Comparison of ENCODE assay signal across 8 cellular contexts in the genomic region with DNA sequence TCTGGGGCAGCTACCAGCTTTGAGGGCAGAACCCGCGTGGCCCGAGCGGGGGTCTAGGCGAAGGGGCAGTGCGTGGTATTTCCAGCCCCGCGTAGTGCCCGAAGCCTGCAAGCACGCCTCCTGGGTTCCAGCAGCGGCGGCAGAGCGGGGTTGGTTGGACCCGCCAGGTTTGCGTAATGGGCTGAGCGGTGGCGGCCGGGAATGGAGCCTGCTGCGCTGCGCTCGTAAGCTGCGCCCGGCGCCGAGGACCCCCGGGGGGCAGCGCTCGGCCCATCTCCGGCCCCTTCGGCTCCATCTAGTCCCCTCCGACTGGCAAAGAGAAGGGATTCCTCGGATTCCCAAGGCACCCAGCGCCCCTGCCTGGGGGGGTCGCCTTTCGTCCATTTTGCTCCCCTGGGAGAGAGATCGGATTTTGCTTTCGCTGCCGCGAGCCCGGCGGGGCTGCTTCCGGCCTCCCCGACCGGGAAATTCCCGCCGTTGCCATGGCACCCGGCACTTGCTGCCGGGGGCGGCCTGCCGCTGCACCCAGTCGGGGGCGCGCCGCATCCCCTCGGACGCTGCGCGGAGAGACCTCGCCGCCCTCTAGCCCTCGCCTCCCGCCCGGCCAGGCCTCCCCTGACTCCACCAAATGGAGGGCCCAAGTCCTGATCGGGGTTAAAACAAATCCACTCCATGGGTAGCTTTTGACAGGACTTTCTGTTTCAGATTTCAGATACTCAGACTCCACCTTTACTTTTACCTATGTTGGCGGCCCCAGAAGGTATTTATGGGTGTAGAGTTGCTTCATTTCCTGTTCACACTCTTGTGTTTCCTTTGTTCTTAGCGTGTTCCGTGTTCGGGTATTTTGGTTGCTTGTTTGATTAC.
DNase-seq lines count a peak whose midpoint lies in the region; ATAC-seq and TF ChIP-seq lines count a peak whose summit lies in the region.
"Not testable (repeated sequence)": the region's sequence is repeated elsewhere in the genome, so short reads cannot be mapped to it uniquely, and the experiment has no call there.

No MANE protein-coding gene starts in this region.

- DNase-seq in CD8-positive, alpha-beta memory T cell, result peak; percentile 53 to 91 (median 84)
- not testable (repeated sequence) for DNase-seq in LNCaP clone FGC (ENCODE audit: low read depth)
- DNase-seq in T-cell (peak; percentile 32 to 84 (median 64)), kidney tubule cell (ENCODE audit: low spot score) (peak; percentile 57)
- DNase-seq in activated T-helper 2 cell treated with anti-CD3 and anti-CD28 coated beads, Interferon-gamma antibody, Interleukin-2, Interleukin-4, amounts not matched to agents 10 μg/mL and 5 μg/mL and 100 μg/mL, durations not matched to agents 14 hours and 24 hours and 36 hours (ENCODE audit: low spot score), result peak; percentile 56
- DNase-seq in effector memory CD8-positive, alpha-beta T cell, result peak; percentile 61 to 69 (median 63)
- peak; percentile 63 to 86 (median 79) for DNase-seq in stimulated activated naive CD4-positive, alpha-beta T cell (lab: John Stamatoyannopoulos, UW)

- H3K9ac ChIP-seq in rectal smooth muscle tissue (ENCODE audit: low read length), result not testable (repeated sequence)

- H3K9me3 ChIP-seq in CD8-positive, alpha-beta memory T cell (ENCODE audit: low read length), result not testable (repeated sequence)

- H3K36me3 ChIP-seq in CD8-positive, alpha-beta memory T cell (ENCODE audit: insufficient read depth, low read length); rectal smooth muscle tissue (ENCODE audit: control insufficient read depth, insufficient read depth, low read length): not testable (repeated sequence)

- H3K36me3 Mint-ChIP-seq in CD8-positive, alpha-beta memory T cell; T-cell; activated T-helper 2 cell treated with anti-CD3 and anti-CD28 coated beads, Interferon-gamma antibody, Interleukin-2, Interleukin-4, amounts not matched to agents 10 μg/mL and 5 μg/mL and 100 μg/mL, durations not matched to agents 14 hours and 24 hours and 36 hours (ENCODE audit: low read depth); effector memory CD8-positive, alpha-beta T cell (ENCODE audit: insufficient read depth): not testable (repeated sequence)

- not testable (repeated sequence) for H3K4me1 Mint-ChIP-seq in CD8-positive, alpha-beta memory T cell; T-cell; activated T-helper 2 cell treated with anti-CD3 and anti-CD28 coated beads, Interferon-gamma antibody, Interleukin-2, Interleukin-4, amounts not matched to agents 10 μg/mL and 5 μg/mL and 100 μg/mL, durations not matched to agents 14 hours and 24 hours and 36 hours (ENCODE audit: low read depth); effector memory CD8-positive, alpha-beta T cell (ENCODE audit: low read depth in 2 of 2)

- not testable (repeated sequence) for ATAC-seq in T-cell (replicated peaks in 1 of 4); effector memory CD8-positive, alpha-beta T cell (replicated peaks)

- not testable (repeated sequence) for H3K27me3 ChIP-seq in CD8-positive, alpha-beta memory T cell (ENCODE audit: insufficient read depth, low read length, poor library complexity, severe bottlenecking); rectal smooth muscle tissue (ENCODE audit: control insufficient read depth, insufficient read depth, low read length)

- not testable (repeated sequence) for TF ChIP-seq CTCF in LNCaP clone FGC (IDR thresholded peaks at IDR 0.05; ENCODE audit: control insufficient read depth, extremely low read depth, insufficient read depth)

- POLR2A ChIA-PET in CD8-positive, alpha-beta memory T cell (lab: Charles Lee); T-cell (lab: Charles Lee): not testable (repeated sequence)

- peak overlapping the region; percentile 81 to 94 (median 87) for H3K4me3 Mint-ChIP-seq in CD8-positive, alpha-beta memory T cell
- peak overlapping the region; percentile 77 to 84 (median 83) for H3K4me3 Mint-ChIP-seq in T-cell
- H3K4me3 Mint-ChIP-seq in activated T-helper 2 cell treated with anti-CD3 and anti-CD28 coated beads, Interferon-gamma antibody, Interleukin-2, Interleukin-4, amounts not matched to agents 10 μg/mL and 5 μg/mL and 100 μg/mL, durations not matched to agents 14 hours and 24 hours and 36 hours (ENCODE audit: low read depth), result peak overlapping the region; percentile 78
- peak overlapping the region; percentile 76 to 77 for H3K4me3 Mint-ChIP-seq in effector memory CD8-positive, alpha-beta T cell

- not testable (repeated sequence) for H3K27me3 Mint-ChIP-seq in CD8-positive, alpha-beta memory T cell; T-cell; activated T-helper 2 cell treated with anti-CD3 and anti-CD28 coated beads, Interferon-gamma antibody, Interleukin-2, Interleukin-4, amounts not matched to agents 10 μg/mL and 5 μg/mL and 100 μg/mL, durations not matched to agents 14 hours and 24 hours and 36 hours (ENCODE audit: low read depth); effector memory CD8-positive, alpha-beta T cell

- not testable (repeated sequence) for H3K4me1 ChIP-seq in CD8-positive, alpha-beta memory T cell (ENCODE audit: insufficient read depth, low read length); rectal smooth muscle tissue (ENCODE audit: control insufficient read depth, insufficient read depth, low read length)

- H3K9me3 Mint-ChIP-seq in CD8-positive, alpha-beta memory T cell; T-cell; activated T-helper 2 cell treated with anti-CD3 and anti-CD28 coated beads, Interferon-gamma antibody, Interleukin-2, Interleukin-4, amounts not matched to agents 10 μg/mL and 5 μg/mL and 100 μg/mL, durations not matched to agents 14 hours and 24 hours and 36 hours; effector memory CD8-positive, alpha-beta T cell: not testable (repeated sequence)

- not testable (repeated sequence) for H3K4me3 ChIP-seq in CD8-positive, alpha-beta memory T cell (ENCODE audit: low read length)
- peak overlapping the region; percentile 38; the same call in 1 of the 2 replicates for H3K4me3 ChIP-seq in LNCaP clone FGC (ENCODE audit: low read depth, low read length)
- H3K4me3 ChIP-seq in rectal smooth muscle tissue (ENCODE audit: low read length), result peak overlapping the region; percentile 64

- intact Hi-C loops in activated T-helper 2 cell treated with anti-CD3 and anti-CD28 coated beads, Interferon-gamma antibody, Interleukin-2, Interleukin-4, amounts not matched to agents 10 μg/mL and 5 μg/mL and 100 μg/mL, durations not matched to agents 14 hours and 24 hours and 36 hours (cut with micrococcal nuclease), result not testable (repeated sequence)

- CTCF ChIA-PET in CD8-positive, alpha-beta memory T cell (lab: Charles Lee); T-cell (lab: Charles Lee): not testable (repeated sequence)

- peak overlapping the region; percentile 90 to 99 (median 95) for H3K27ac Mint-ChIP-seq in CD8-positive, alpha-beta memory T cell
- H3K27ac Mint-ChIP-seq in T-cell, result peak overlapping the region; percentile 90 to 91
- peak overlapping the region; percentile 78 for H3K27ac Mint-ChIP-seq in activated T-helper 2 cell treated with anti-CD3 and anti-CD28 coated beads, Interferon-gamma antibody, Interleukin-2, Interleukin-4, amounts not matched to agents 10 μg/mL and 5 μg/mL and 100 μg/mL, durations not matched to agents 14 hours and 24 hours and 36 hours
- peak overlapping the region; percentile 88 to 94 for H3K27ac Mint-ChIP-seq in effector memory CD8-positive, alpha-beta T cell

- H3K27ac ChIP-seq in CD8-positive, alpha-beta memory T cell (ENCODE audit: low read depth, low read length), result peak overlapping the region; percentile 73
- H3K27ac ChIP-seq in rectal smooth muscle tissue (ENCODE audit: low read depth, low read length), result peak overlapping the region; percentile 70
